8 cellular contexts compared by ENCODE assay signal in genomic region chr4:11480683-11481082, GRCh38.
DNase-seq lines count a peak whose midpoint lies in the region; ATAC-seq lines count a peak whose summit lies in the region.

No MANE protein-coding gene starts in this region.

- DNase-seq in NOMO-1 treated with dmso at 0.1 percent for 144 hours (lab: John Stamatoyannopoulos, UW; ENCODE audit: unreplicated experiment), result peak; percentile 96
- DNase-seq in inferior parietal cortex (ENCODE audit: extremely low spot score), result peak; percentile 21
- no peak for DNase-seq in NCI-H510A treated with DMSO at 0.1 percent for 48 hours (lab: John Stamatoyannopoulos, UW)
- DNase-seq in HK-2 (ENCODE audit: unreplicated experiment), result no peak
- no peak for DNase-seq in NAMALWA (ENCODE audit: low spot score)
- no peak for DNase-seq in stimulated activated CD4-positive, alpha-beta T cell treated with anti-CD3 and anti-CD28 coated beads, Interleukin-2, amount 100 ng/mL, for 24 hours

- ATAC-seq in GM18861 (IDR thresholded peaks at IDR 0.05; ENCODE audit: unreplicated experiment), result peak; percentile 87
- ATAC-seq in HG02642 (IDR thresholded peaks at IDR 0.05; ENCODE audit: poor library complexity, unreplicated experiment), result peak; percentile 89

Comparison
In these comparisons a context has a peak if more than half of its experiments do, and no peak if none do; other contexts are left out.
1. DNase-seq: peak in NOMO-1 treated with dmso at 0.1 percent for 144 hours (single experiment) and inferior parietal cortex (single experiment); none in NCI-H510A treated with DMSO at 0.1 percent for 48 hours (single experiment), HK-2 (single experiment), NAMALWA (single experiment) and stimulated activated CD4-positive, alpha-beta T cell treated with anti-CD3 and anti-CD28 coated beads, Interleukin-2, amount 100 ng/mL, for 24 hours (0 of 2).